ENCODE assay signal across 8 cellular contexts in the genomic region with DNA sequence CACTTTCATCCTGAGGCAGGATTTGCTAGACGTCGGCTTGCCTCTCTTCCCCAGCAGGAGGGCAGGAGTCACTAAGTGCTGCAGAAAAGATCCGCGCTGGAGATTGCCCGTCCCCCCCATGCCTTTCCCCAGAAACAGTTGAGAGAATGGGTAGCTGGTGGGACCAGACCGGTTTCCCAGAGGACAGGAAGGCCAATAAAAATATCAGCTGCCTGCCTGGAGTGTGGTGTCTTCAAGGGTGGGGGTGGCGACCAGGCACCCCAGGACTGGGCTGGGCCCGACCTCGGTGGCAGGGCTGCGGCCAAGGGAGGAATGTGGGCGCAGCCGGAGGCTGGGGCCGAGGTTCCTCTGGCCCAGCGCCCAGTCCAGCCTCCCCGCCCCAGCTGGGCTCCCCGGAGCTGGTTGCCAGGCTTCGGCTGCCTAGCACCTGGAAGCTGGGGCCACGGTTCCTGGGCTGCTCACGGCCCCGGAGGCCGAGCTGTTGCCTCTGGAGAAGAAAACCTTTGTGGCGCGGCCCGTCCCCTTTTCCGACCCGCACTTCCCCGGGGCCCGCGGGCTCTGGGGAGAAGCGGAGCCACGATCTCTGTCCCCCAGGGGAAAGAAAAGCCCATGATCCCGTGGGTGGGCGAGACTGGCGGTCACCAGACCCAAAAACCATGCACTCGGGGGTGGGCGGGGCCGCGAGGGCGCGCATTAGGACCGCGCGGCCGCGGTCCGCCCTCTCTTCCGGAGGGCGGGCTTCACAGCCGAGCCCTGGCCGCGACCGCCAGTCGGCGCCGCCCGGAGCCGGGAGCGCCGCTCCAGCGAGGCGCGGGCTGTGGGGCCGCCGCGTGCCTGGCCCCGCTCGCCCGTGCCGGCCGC. TPM values are rescaled to one million over a fixed set of nuclear protein-coding genes. Genes with fewer than 3 reads are reported as not detected.
DNase-seq lines count a peak whose midpoint lies in the region; ATAC-seq and TF ChIP-seq lines count a peak whose summit lies in the region.

A gene with protein sequence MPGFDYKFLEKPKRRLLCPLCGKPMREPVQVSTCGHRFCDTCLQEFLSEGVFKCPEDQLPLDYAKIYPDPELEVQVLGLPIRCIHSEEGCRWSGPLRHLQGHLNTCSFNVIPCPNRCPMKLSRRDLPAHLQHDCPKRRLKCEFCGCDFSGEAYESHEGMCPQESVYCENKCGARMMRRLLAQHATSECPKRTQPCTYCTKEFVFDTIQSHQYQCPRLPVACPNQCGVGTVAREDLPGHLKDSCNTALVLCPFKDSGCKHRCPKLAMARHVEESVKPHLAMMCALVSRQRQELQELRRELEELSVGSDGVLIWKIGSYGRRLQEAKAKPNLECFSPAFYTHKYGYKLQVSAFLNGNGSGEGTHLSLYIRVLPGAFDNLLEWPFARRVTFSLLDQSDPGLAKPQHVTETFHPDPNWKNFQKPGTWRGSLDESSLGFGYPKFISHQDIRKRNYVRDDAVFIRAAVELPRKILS (plus strand): TSS at position 769 of the 861 bp plus-strand sequence. CDS start 102 bp downstream, outside the sequence.

- peak within 1 kb of the TSS; percentile 95 for H4K8ac ChIP-seq in trophoblast cell (ENCODE audit: low read depth, low read length)

- H3K4me3 ChIP-seq in adrenal gland (peak within 1 kb of the TSS; percentile 10 to 93 (median 40)), heart left ventricle (peak within 1 kb of the TSS; percentile 56 to 89 (median 76)), trophoblast cell (ENCODE audit: low read depth, low read length) (peak within 1 kb of the TSS; percentile 96), uterus (peak within 1 kb of the TSS; percentile 49 to 77)

- H3K79me1 ChIP-seq in trophoblast cell (ENCODE audit: low read length): peaks cover 53% of the 10 kb centered on the region

- peak within 1 kb of the TSS; percentile 97 for H4K12ac ChIP-seq in trophoblast cell (ENCODE audit: low read depth, low read length)

- H2AFZ ChIP-seq in trophoblast cell (ENCODE audit: insufficient read depth, low read length, poor library complexity): peak within 1 kb of the TSS; percentile 92

- peak within 1 kb of the TSS; percentile 12 to 98 (median 87) for H3K27ac ChIP-seq in adrenal gland
- peak within 1 kb of the TSS; percentile 55 to 88 (median 86) for H3K27ac ChIP-seq in heart left ventricle
- peak within 1 kb of the TSS; percentile 100 for H3K27ac ChIP-seq in trophoblast cell (ENCODE audit: low read depth, low read length)
- peak within 1 kb of the TSS; percentile 86 to 91 for H3K27ac ChIP-seq in uterus

- ATAC-seq in HG02588 (IDR thresholded peaks at IDR 0.05; ENCODE audit: unreplicated experiment) (peak; percentile 67), heart left ventricle (peak; percentile 83 to 91 (median 87))

- peak within 1 kb of the TSS; percentile 98 for H2AK5ac ChIP-seq in trophoblast cell (ENCODE audit: low read length)

- H3K9me3 ChIP-seq in adrenal gland (replicated peaks in 1 of 3) (no peaks in the 10 kb centered on the region), heart left ventricle (no peaks in the 10 kb centered on the region), trophoblast cell (ENCODE audit: insufficient read depth, low read depth, low read length) (peaks cover 5% of the 10 kb centered on the region), uterus (no peaks in the 10 kb centered on the region)

- H3K4ac ChIP-seq in trophoblast cell (ENCODE audit: low read depth, low read length): peak within 1 kb of the TSS; percentile 99

- H4K91ac ChIP-seq in trophoblast cell (ENCODE audit: low read depth, low read length): peak within 1 kb of the TSS; percentile 100

- peak within 1 kb of the TSS; percentile 98 for H2BK120ac ChIP-seq in trophoblast cell (ENCODE audit: insufficient read depth, low read length, poor library complexity)

- H3K36me3 ChIP-seq in adrenal gland (replicated peaks in 1 of 2) (peaks cover 0 to 13% of the 10 kb centered on the region in 2 donors), heart left ventricle (peaks cover 0 to 11% (median 0%) of the 10 kb centered on the region in 9 donors), trophoblast cell (ENCODE audit: control insufficient read depth in 1 of 2, insufficient read depth in 2 of 2, low read length in 2 of 2) (peaks cover 28 to 36% of the 10 kb centered on the region in 2 experiments), uterus (no peaks in the 10 kb centered on the region)

- peak within 1 kb of the TSS; percentile 76 for H3K23ac ChIP-seq in trophoblast cell (ENCODE audit: low read length)

- peaks cover 47 to 49% of the 10 kb centered on the region in 2 donors for H3K4me1 ChIP-seq in adrenal gland (replicated peaks in 1 of 2)
- H3K4me1 ChIP-seq in heart left ventricle: peaks cover 0 to 57% (median 32%) of the 10 kb centered on the region in 12 donors
- peaks cover 36 to 42% of the 10 kb centered on the region in 2 experiments for H3K4me1 ChIP-seq in trophoblast cell (ENCODE audit: control insufficient read depth in 1 of 2, insufficient read depth in 2 of 2, low read length in 2 of 2)
- H3K4me1 ChIP-seq in uterus: peaks cover 0 to 11% of the 10 kb centered on the region in 2 donors

- H3K9ac ChIP-seq in trophoblast cell (ENCODE audit: low read length): peak within 1 kb of the TSS; percentile 98

- peak within 1 kb of the TSS; percentile 89 for H2BK12ac ChIP-seq in trophoblast cell (ENCODE audit: low read length)

- H3K27me3 ChIP-seq in adrenal gland (no peaks in the 10 kb centered on the region), heart left ventricle (no peaks in the 10 kb centered on the region), trophoblast cell (ENCODE audit: insufficient read depth, low read length) (no peaks in the 10 kb centered on the region), uterus (no peaks in the 10 kb centered on the region)

- H3K79me2 ChIP-seq in trophoblast cell (ENCODE audit: control insufficient read depth, insufficient read depth, low read length, poor library complexity): peaks cover 35% of the 10 kb centered on the region

- H3K14ac ChIP-seq in trophoblast cell (ENCODE audit: low read length): peak within 1 kb of the TSS; percentile 99

- H3K18ac ChIP-seq in trophoblast cell (ENCODE audit: low read length): peak within 1 kb of the TSS; percentile 98

- 1 to 7% (median 1%) methylated on average over 19 to 67 of the region's 70 CpGs for WGBS in adrenal gland, 4 donors
- 1 to 6% (median 2%) methylated on average over 27 to 70 of the region's 70 CpGs for WGBS in heart left ventricle, 4 donors
- WGBS in trophoblast cell (ENCODE audit: extremely low coverage, insufficient coverage, insufficient read length): no CpG with 5 or more reads among the region's 70 CpGs

- intact Hi-C loops in adrenal gland (cut with DNase I): no loop called here
- intact Hi-C loops in heart left ventricle (cut with DNase I): loop anchor here in 4 of 10 donors (2.0 kb wide), 1 partner anchor 15 kb away; a partner anchor contains a TSS
- intact Hi-C loops in uterus (cut with DNase I; ENCODE audit: low total_unique reads): no loop called here

- peak; percentile 91 to 96 for TF ChIP-seq POLR2A in adrenal gland (IDR thresholded peaks at IDR 0.05)
- TF ChIP-seq POLR2A in heart left ventricle (IDR thresholded peaks at IDR 0.05): peak in 1 of 2 donors; percentile 67
- TF ChIP-seq POLR2A in uterus (IDR thresholded peaks at IDR 0.05): peak; percentile 98

- peak; percentile 46 for TF ChIP-seq CTCF in GM10266 (IDR thresholded peaks at IDR 0.05; ENCODE audit: control insufficient read depth, insufficient read depth, low read depth, missing control alignments)
- peak in 3 of 6 experiments; percentile 15 to 54 (median 44) for TF ChIP-seq CTCF in adrenal gland (IDR thresholded peaks at IDR 0.05)
- peak in 6 of 12 donors; percentile 14 to 42 (median 34) for TF ChIP-seq CTCF in heart left ventricle (IDR thresholded peaks at IDR 0.05)
- peak in 3 of 4 experiments; percentile 42 to 77 (median 67) for TF ChIP-seq CTCF in uterus (IDR thresholded peaks at IDR 0.05)

- DNase-seq in GM10266 (ENCODE audit: extremely low spot score) (peak; percentile 91), NCI-H1092 treated with DMSO at 0.1 percent for 48 hours (lab: John Stamatoyannopoulos, UW) (peak; percentile 80), T follicular helper cell (ENCODE audit: low read depth) (peak; percentile 59), adrenal gland (peak; percentile 67 to 81 (median 77)), heart left ventricle (peak; percentile 79 to 89 (median 84)), trophoblast cell (peak; percentile 83 to 86), uterus (peak; percentile 67 to 76)

- peak within 1 kb of the TSS; percentile 99 for H2BK5ac ChIP-seq in trophoblast cell (ENCODE audit: low read depth, low read length, poor library complexity)

- peak within 1 kb of the TSS; percentile 93 for H3K4me2 ChIP-seq in trophoblast cell (ENCODE audit: low read length)

RNA-seq across cellular contexts. Expression of the gene that starts here (rescaled TPM):
- total RNA-seq in adrenal gland: 10 to 100 TPM in 7 of 8 donors, 1 to 10 TPM in 1; 8.2 to 50.5 (median 26.5) TPM
- polyA plus RNA-seq in adrenal gland: 10 to 100 TPM; 13.0 to 22.7 (median 17.9) TPM
- 10 to 100 TPM in 1 of 9 donors, 1 to 10 TPM in 8; 1.5 to 11.5 (median 2.7) TPM for total RNA-seq in heart left ventricle
- 1 to 10 TPM; 1.9 to 4.5 TPM for polyA plus RNA-seq in heart left ventricle
- polyA plus RNA-seq in trophoblast cell (2013): 192 and 199 TPM in 2 replicates
- 10 to 100 TPM in 2 of 4 donors, under 1 TPM in 2; under 0.01 to 22.4 (median 11.4) TPM for total RNA-seq in uterus

Comparison
In these comparisons a context has a peak if more than half of its experiments do, and no peak if none do; other contexts are left out.
1. Peak in every context shown above with its lines: DNase-seq, ATAC-seq, H3K4me3 ChIP-seq and H3K27ac ChIP-seq.
2. H3K4me3 ChIP-seq: peak in every context shown above with its lines; median percentile 96 in trophoblast cell; 76 in heart left ventricle; 63 in uterus; 40 in adrenal gland.